Comparison of ENCODE assay signal across 11 cellular contexts in the genomic region with DNA sequence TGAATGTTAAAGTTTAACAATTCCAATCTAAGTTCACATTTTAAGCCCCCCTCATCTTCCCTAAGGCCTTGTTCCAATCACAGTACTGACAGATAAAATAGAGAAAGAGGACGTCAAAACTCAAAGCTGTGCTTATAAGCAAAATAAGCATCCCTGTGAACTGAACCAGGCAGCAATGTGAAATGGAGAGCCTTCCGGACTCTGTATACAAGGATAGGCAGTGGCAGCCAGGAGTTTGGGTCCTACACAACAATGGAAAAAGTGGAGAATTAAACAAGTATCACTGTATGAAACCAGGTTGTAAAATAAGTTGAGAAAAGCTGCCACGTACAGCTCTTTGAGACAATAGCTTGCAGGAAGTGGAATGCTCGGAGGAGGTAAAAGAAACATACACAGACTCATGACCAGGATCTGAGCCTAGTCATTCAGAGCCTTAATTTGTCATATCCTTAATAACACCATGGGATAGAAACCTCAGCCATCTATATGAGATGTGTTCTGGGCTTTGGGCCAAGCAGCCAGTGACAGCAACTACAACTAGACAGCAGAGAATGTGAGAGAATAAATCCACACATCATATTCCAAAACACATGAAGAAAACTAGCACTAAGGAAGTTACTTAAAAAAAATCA. TPM values are rescaled to one million over a fixed set of nuclear protein-coding genes. Genes with fewer than 3 reads are reported as not detected.
DNase-seq lines count a peak whose midpoint lies in the region; ATAC-seq, FAIRE-seq and TF ChIP-seq lines count a peak whose summit lies in the region.
"Had no signal": no experiment of that assay in that cellular context is flagged by ENCODE, and none has a peak within 500 bp of the region (broad histone marks: within the 10 kb centered on the region; RNA-seq: fewer than 3 reads in every experiment).

No MANE protein-coding gene starts in this region.

- in situ Hi-C loops in GM12878 (cut with MboI): no loop called here

- H3K9ac ChIP-seq in GM12878 (ENCODE audit: control insufficient read depth, insufficient read depth, low read length): no peak overlapping the region

- no peaks in the 10 kb centered on the region for H3K4me1 ChIP-seq in GM12878 (ENCODE audit: control insufficient read depth, insufficient read depth, low read length)
- H3K4me1 ChIP-seq in right atrium auricular region: peaks cover 0 to 14% of the 10 kb centered on the region in 2 donors

- no peak overlapping the region for H3K27ac ChIP-seq in GM12878 (ENCODE audit: control insufficient read depth, insufficient read depth)
- peak overlapping the region; percentile 44 to 74 for H3K27ac ChIP-seq in right atrium auricular region
- H3K27ac ChIP-seq: thoracic aorta had no signal

- no peak overlapping the region for H3K4me3 ChIP-seq in GM12878
- H3K4me3 ChIP-seq in right atrium auricular region: no peak overlapping the region
- H3K4me3 ChIP-seq: thoracic aorta had no signal

- SMC1A ChIA-PET in GM12878 (lab: Charles Lee; ENCODE audit: uncharacterized antibody, unreplicated experiment): no interaction called here

- intact Hi-C loops in GM12878 (cut with micrococcal nuclease; ENCODE audit: unreplicated experiment): no loop called here

- WGBS in GM12878 (ENCODE audit: insufficient coverage, insufficient replicate concordance, low lambda C conversion rate, missing lambda C conversion rate): 25% methylated on average over 4 of the region's 4 CpGs

- H3K4me2 ChIP-seq in GM12878 (ENCODE audit: control insufficient read depth, insufficient read depth): no peak overlapping the region

- H4K20me1 ChIP-seq in GM12878 (ENCODE audit: control insufficient read depth, insufficient read depth): no peaks in the 10 kb centered on the region

- TF ChIP-seq RAD21 in GM12878 (IDR thresholded peaks at IDR 0.05; ENCODE audit: insufficient read depth, low read depth, low read length): no peak

- H3K9me3 ChIP-seq in GM12878 (replicated peaks; ENCODE audit: control insufficient read depth, insufficient read depth, low read length): no peaks in the 10 kb centered on the region
- H3K9me3 ChIP-seq in right atrium auricular region: no peaks in the 10 kb centered on the region
- H3K9me3 ChIP-seq: thoracic aorta had no signal

- TF ChIP-seq POLR2A in GM12878 (IDR thresholded peaks at IDR 0.05; ENCODE audit: low read depth, low read length): no peak

- no peaks in the 10 kb centered on the region for H3K36me3 ChIP-seq in GM12878 (ENCODE audit: control insufficient read depth in 2 of 2, insufficient read depth in 2 of 2, low read length in 1 of 2)
- H3K36me3 ChIP-seq in right atrium auricular region: no peaks in the 10 kb centered on the region
- H3K36me3 ChIP-seq: thoracic aorta had no signal

- POLR2A ChIA-PET in GM12878 (lab: Charles Lee): interaction anchor here (0.6 kb wide), 1 partner anchor 448 kb away, joined by 3 read pairs; no protein-coding TSS in a partner anchor

- TF ChIP-seq EP300 in GM12878 (IDR thresholded peaks at IDR 0.05; ENCODE audit: borderline replicate concordance in 1 of 2, control insufficient read depth in 1 of 2, low read depth in 2 of 2, low read length in 2 of 2): no peak

- peak; percentile 19 for DNase-seq in HTR-8/SVneo (ENCODE audit: insufficient read length, low spot score)
- no peak for DNase-seq in GM12878 (ENCODE audit: low read depth, low spot score)
- no peak for DNase-seq in right atrium auricular region (ENCODE audit: low spot score)
- peak; percentile 48 for DNase-seq in superior temporal gyrus (ENCODE audit: extremely low spot score)
- DNase-seq in LoVo (ENCODE audit: low spot score): no peak
- DNase-seq in stimulated activated CD8-positive, alpha-beta memory T cell treated with anti-CD3 and anti-CD28 coated beads, Interleukin-4, amount 100 ng/mL, for 48 hours: no peak
- DNase-seq: activated T-cell treated with anti-CD3 and anti-CD28 coated beads, Interleukin-2, amount 50 U/mL, for 1 hour; head of caudate nucleus; small intestine had no signal

- RAD21 ChIA-PET in GM12878 (lab: Charles Lee; ENCODE audit: unreplicated experiment): no interaction called here

- CTCF ChIA-PET in GM12878 (lab: Yijun Ruan, JAX): no interaction called here

- FAIRE-seq in HTR-8/SVneo (lab: Jason Lieb, UNC): no peak
- no peak for FAIRE-seq in GM12878 (lab: Jason Lieb, UNC)
- FAIRE-seq: small intestine had no signal

- H3K27me3 ChIP-seq in GM12878 (replicated peaks in 1 of 2; ENCODE audit: control insufficient read depth in 2 of 2, insufficient read depth in 2 of 2, low read length in 1 of 2) (peaks cover 1 to 3% of the 10 kb centered on the region in 2 experiments; a peak in 2 of 4 replicates), right atrium auricular region (no peaks in the 10 kb centered on the region)

- H3K79me2 ChIP-seq in GM12878 (ENCODE audit: control insufficient read depth, insufficient read depth, low read length): no peaks in the 10 kb centered on the region

- BruUV-seq in GM12878 (replicated peaks; lab: Mats Ljungman, UMichigan): no TSS peak

- no peak overlapping the region for H2AFZ ChIP-seq in GM12878 (ENCODE audit: control insufficient read depth, low read depth, low read length)

- no peak for TF ChIP-seq CTCF in GM12878 (IDR thresholded peaks at IDR 0.05 in 2 of 3, conservative IDR thresholded peaks at IDR 0.05 in 1 of 3; ENCODE audit: control insufficient read depth in 2 of 3, extremely low read depth in 1 of 3, insufficient read depth in 1 of 3, low read depth in 3 of 3, low read length in 3 of 3)
- TF ChIP-seq CTCF in right atrium auricular region (IDR thresholded peaks at IDR 0.05): no peak

- ATAC-seq in GM12878 (peak; percentile 33; the same call in 2 of the 3 replicates), GM19463 (IDR thresholded peaks at IDR 0.05; ENCODE audit: unreplicated experiment) (no peak)

TF ChIP-seq in GM12878, 131 proteins besides CTCF, POLR2A, EP300 and RAD21 (continues in another document):
- TF ChIP-seq TAF1 (IDR thresholded peaks at IDR 0.05; ENCODE audit: borderline replicate concordance, low read depth, low read length): no peak
- no peak for TF ChIP-seq NR2C1 (IDR thresholded peaks at IDR 0.05)
- TF ChIP-seq PML (IDR thresholded peaks at IDR 0.05; ENCODE audit: low read length): no peak
- TF ChIP-seq, protein P1, sequence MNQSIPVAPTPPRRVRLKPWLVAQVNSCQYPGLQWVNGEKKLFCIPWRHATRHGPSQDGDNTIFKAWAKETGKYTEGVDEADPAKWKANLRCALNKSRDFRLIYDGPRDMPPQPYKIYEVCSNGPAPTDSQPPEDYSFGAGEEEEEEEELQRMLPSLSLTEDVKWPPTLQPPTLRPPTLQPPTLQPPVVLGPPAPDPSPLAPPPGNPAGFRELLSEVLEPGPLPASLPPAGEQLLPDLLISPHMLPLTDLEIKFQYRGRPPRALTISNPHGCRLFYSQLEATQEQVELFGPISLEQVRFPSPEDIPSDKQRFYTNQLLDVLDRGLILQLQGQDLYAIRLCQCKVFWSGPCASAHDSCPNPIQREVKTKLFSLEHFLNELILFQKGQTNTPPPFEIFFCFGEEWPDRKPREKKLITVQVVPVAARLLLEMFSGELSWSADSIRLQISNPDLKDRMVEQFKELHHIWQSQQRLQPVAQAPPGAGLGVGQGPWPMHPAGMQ (IDR thresholded peaks at IDR 0.05; ENCODE audit: borderline replicate concordance): no peak
- TF ChIP-seq SUZ12 (IDR thresholded peaks at IDR 0.05; ENCODE audit: unreplicated experiment): no peak
- no peak for TF ChIP-seq KAT2A (conservative IDR thresholded peaks at IDR 0.05; ENCODE audit: control insufficient read depth, low read depth, low read length)
- TF ChIP-seq ZSCAN29 (IDR thresholded peaks at IDR 0.05): no peak
- TF ChIP-seq, protein P2, sequence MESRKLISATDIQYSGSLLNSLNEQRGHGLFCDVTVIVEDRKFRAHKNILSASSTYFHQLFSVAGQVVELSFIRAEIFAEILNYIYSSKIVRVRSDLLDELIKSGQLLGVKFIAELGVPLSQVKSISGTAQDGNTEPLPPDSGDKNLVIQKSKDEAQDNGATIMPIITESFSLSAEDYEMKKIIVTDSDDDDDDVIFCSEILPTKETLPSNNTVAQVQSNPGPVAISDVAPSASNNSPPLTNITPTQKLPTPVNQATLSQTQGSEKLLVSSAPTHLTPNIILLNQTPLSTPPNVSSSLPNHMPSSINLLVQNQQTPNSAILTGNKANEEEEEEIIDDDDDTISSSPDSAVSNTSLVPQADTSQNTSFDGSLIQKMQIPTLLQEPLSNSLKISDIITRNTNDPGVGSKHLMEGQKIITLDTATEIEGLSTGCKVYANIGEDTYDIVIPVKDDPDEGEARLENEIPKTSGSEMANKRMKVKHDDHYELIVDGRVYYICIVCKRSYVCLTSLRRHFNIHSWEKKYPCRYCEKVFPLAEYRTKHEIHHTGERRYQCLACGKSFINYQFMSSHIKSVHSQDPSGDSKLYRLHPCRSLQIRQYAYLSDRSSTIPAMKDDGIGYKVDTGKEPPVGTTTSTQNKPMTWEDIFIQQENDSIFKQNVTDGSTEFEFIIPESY (IDR thresholded peaks at IDR 0.05): no peak
- TF ChIP-seq BACH1 (IDR thresholded peaks at IDR 0.05; ENCODE audit: borderline replicate concordance): no peak
- TF ChIP-seq SMC3 (IDR thresholded peaks at IDR 0.05; ENCODE audit: borderline replicate concordance, low read length): no peak
- no peak for TF ChIP-seq MTA3 (IDR thresholded peaks at IDR 0.05; ENCODE audit: borderline replicate concordance, low read length)

RNA-seq across cellular contexts. Expression of a gene that starts 55.2 kb away (rescaled TPM):
- total RNA-seq in GM12878 (2013; cell fraction: nucleolus; rRNA removed): not detected in 2 replicates
- total RNA-seq in GM12878 (2014; rRNA removed): under 0.01 TPM in 1 of 2 replicates, not detected in the other
- not detected in 2 replicates for total RNA-seq in GM12878 (2014; rRNA removed; fragmentation: Illumina TruSeq; extraction: Trizol)
- total RNA-seq in GM12878 (2021): 0.05 TPM in 1 of 2 replicates, not detected in the other
- polyA plus RNA-seq in GM12878 (2011; ENCODE audit: low read depth): not detected
- not detected in 2 replicates for polyA plus RNA-seq in GM12878 (2011; rRNA removed)
- polyA plus RNA-seq in GM12878 (2011; cell fraction: cytosol; rRNA removed): not detected in 2 replicates
- polyA plus RNA-seq in GM12878 (2011; cell fraction: nucleus; rRNA removed): 0.01 TPM in 1 of 2 replicates, not detected in the other
- polyA plus RNA-seq in GM12878 (2012): 0.07 TPM in 1 of 2 replicates, not detected in the other
- polyA plus RNA-seq in GM12878 (2014; fragmentation: Illumina TruSeq; extraction: Trizol): not detected in 2 replicates
- polyA plus RNA-seq in GM12878 (2014; fragmentation: Nextera tagmentation; extraction: Ambion mirVana): under 1 TPM in 1 of 2 experiments, not detected in 1; 0.03 TPM
- 0.04 TPM in 1 of 2 replicates, not detected in the other for polyA plus RNA-seq in GM12878 (2014; rRNA removed)
- under 1 TPM; 0.05 to 0.09 TPM for polyA plus RNA-seq in GM12878 (2016; fragmentation: Nextera tagmentation; extraction: Ambion mirVana)
- not detected in 2 replicates for polyA minus RNA-seq in GM12878 (2011; rRNA and poly(A)+ RNA removed)
- polyA minus RNA-seq in GM12878 (2011; cell fraction: cytosol; rRNA and poly(A)+ RNA removed): not detected in 2 replicates
- polyA minus RNA-seq in GM12878 (2011; cell fraction: nucleus; rRNA and poly(A)+ RNA removed): not detected in 2 replicates
- 10 to 100 TPM; 55.0 to 78.7 TPM for total RNA-seq in right atrium auricular region

Comparison
In these comparisons a context has a peak if more than half of its experiments do, and no peak if none do; other contexts are left out.
1. DNase-seq: peak in HTR-8/SVneo (single experiment) and superior temporal gyrus (single experiment); none in GM12878 (single experiment), right atrium auricular region (single experiment), LoVo (single experiment) and stimulated activated CD8-positive, alpha-beta memory T cell treated with anti-CD3 and anti-CD28 coated beads, Interleukin-4, amount 100 ng/mL, for 48 hours (single experiment).
2. RNA of a gene that starts 55.2 kb away (total RNA-seq): 55.0 to 78.7 TPM in right atrium auricular region; under 0.01 to 0.05 TPM in GM12878; every median in the first group is over 10 times any median in the second.